In genomic region chr4:47835489-47835888, GRCh38 we compare ENCODE assay signal across 14 cellular contexts. TPM values are rescaled to one million over a fixed set of nuclear protein-coding genes. Genes with fewer than 3 reads are reported as not detected.
DNase-seq lines count a peak whose midpoint lies in the region; ATAC-seq and TF ChIP-seq lines count a peak whose summit lies in the region.
"Had no signal": no experiment of that assay in that cellular context is flagged by ENCODE, and none has a peak within 500 bp of the region (broad histone marks: within the 10 kb centered on the region; RNA-seq: fewer than 3 reads in every experiment).

No MANE protein-coding gene starts in this region.

- no peak overlapping the region; the same call in 1 of the 2 replicates for H3K56ac ChIP-seq in IMR-90 (ENCODE audit: extremely low read depth, insufficient read depth, low read length)

- H3K9me3 Mint-ChIP-seq in naive thymus-derived CD4-positive, alpha-beta T cell: peaks cover 0 to 8% (median 0%) of the 10 kb centered on the region in 11 donors

- TF ChIP-seq POLR2A in IMR-90 (IDR thresholded peaks at IDR 0.05; ENCODE audit: low read depth, low read length) (no peak), vagina (IDR thresholded peaks at IDR 0.05) (no peak)

- no peak overlapping the region for H2BK15ac ChIP-seq in IMR-90 (ENCODE audit: low read depth, low read length)

- H3K27me3 ChIP-seq in DND-41 (ENCODE audit: insufficient read depth, low read length, poor library complexity) (peaks cover 9% of the 10 kb centered on the region), IMR-90 (ENCODE audit: control insufficient read depth, insufficient read depth, low read length) (no peaks in the 10 kb centered on the region), vagina (no peaks in the 10 kb centered on the region)
- no peaks in the 10 kb centered on the region for H3K27me3 ChIP-seq in naive thymus-derived CD4-positive, alpha-beta T cell (ENCODE audit: control insufficient read depth in 2 of 2, insufficient read depth in 2 of 2, low read length in 2 of 2)

- peaks cover 5 to 33% (median 24%) of the 10 kb centered on the region in 7 donors for H3K4me1 Mint-ChIP-seq in naive thymus-derived CD4-positive, alpha-beta T cell

- H3K4me1 ChIP-seq in DND-41 (ENCODE audit: insufficient read depth, low read length): peaks cover 29% of the 10 kb centered on the region
- H3K4me1 ChIP-seq in IMR-90 (ENCODE audit: control insufficient read depth, insufficient read depth, low read length): peaks cover 10% of the 10 kb centered on the region
- peaks cover 6% of the 10 kb centered on the region in 2 donors for H3K4me1 ChIP-seq in naive thymus-derived CD4-positive, alpha-beta T cell (ENCODE audit: control insufficient read depth in 2 of 2, insufficient read depth in 2 of 2, low read length in 2 of 2)
- H3K4me1 ChIP-seq in vagina: peaks cover 35% of the 10 kb centered on the region

- CTCF ChIA-PET in IMR-90 (lab: Yijun Ruan, JAX): interaction anchor here (0.6 to 1.5 kb wide), 3 partner anchors 17 to 305 kb away, joined by 3 to 7 read pairs (median 3); no protein-coding TSS in a partner anchor
- CTCF ChIA-PET in naive thymus-derived CD4-positive, alpha-beta T cell (lab: Charles Lee): no interaction called here

- H3K4me3 ChIP-seq in DND-41 (ENCODE audit: low read depth in 1 of 2, low read length in 2 of 2) (peak overlapping the region in 1 of 2 experiments; percentile 84; a peak in 2 of 4 replicates), IMR-90 (ENCODE audit: insufficient read depth, low read depth, low read length) (no peak overlapping the region), vagina (no peak overlapping the region)
- H3K4me3 ChIP-seq in naive thymus-derived CD4-positive, alpha-beta T cell (ENCODE audit: low read length): no peak overlapping the region

- H4K5ac ChIP-seq in IMR-90 (ENCODE audit: low read depth, low read length): no peak overlapping the region

- no peaks in the 10 kb centered on the region for H3K79me2 ChIP-seq in DND-41 (ENCODE audit: insufficient read depth, low read length)

- no peak for DNase-seq in DND-41
- peak; percentile 29 for DNase-seq in IMR-90
- peak; percentile 19 for DNase-seq in astrocyte of the hippocampus (ENCODE audit: low read depth, low spot score)
- DNase-seq in naive thymus-derived CD4-positive, alpha-beta T cell: no peak
- DNase-seq in ureter (ENCODE audit: low spot score): no peak
- DNase-seq in vagina (ENCODE audit: extremely low spot score in 2 of 2): no peak
- DNase-seq: activated naive CD4-positive, alpha-beta T cell treated with Interleukin-2 at 50 U/mL for 16 hours; esophagus squamous epithelium; NCI-H187; NCI-H69 had no signal

- ATAC-seq in DND-41 (ENCODE audit: insufficient read depth, low read depth): no peak
- ATAC-seq in IMR-90 (ENCODE audit: low read depth): no peak
- ATAC-seq in naive thymus-derived CD4-positive, alpha-beta T cell: no peak
- ATAC-seq in HG03432 (IDR thresholded peaks at IDR 0.05; ENCODE audit: unreplicated experiment): no peak
- ATAC-seq: HepG2 had no signal

- no peak overlapping the region for H3K9ac ChIP-seq in DND-41 (ENCODE audit: low read depth, low read length)
- H3K9ac ChIP-seq in IMR-90 (ENCODE audit: low read depth, low read length): no peak overlapping the region

- H3K36me3 ChIP-seq in DND-41 (ENCODE audit: insufficient read depth, low read length) (no peaks in the 10 kb centered on the region), IMR-90 (ENCODE audit: control insufficient read depth, insufficient read depth, low read length) (no peaks in the 10 kb centered on the region), vagina (no peaks in the 10 kb centered on the region)
- no peaks in the 10 kb centered on the region for H3K36me3 ChIP-seq in naive thymus-derived CD4-positive, alpha-beta T cell (ENCODE audit: control insufficient read depth in 2 of 3, insufficient read depth in 3 of 3, low read length in 3 of 3)
- H3K36me3 ChIP-seq: esophagus squamous epithelium had no signal

- 0 out of 2 replicates have a peak overlapping the region, but pooled peaks have one; percentile 11 for H3K14ac ChIP-seq in IMR-90 (replicated peaks; ENCODE audit: low read depth, low read length)

- H3K27ac ChIP-seq in DND-41 (ENCODE audit: low read length): no peak overlapping the region
- H3K27ac ChIP-seq in IMR-90 (ENCODE audit: insufficient read depth, low read length): no peak overlapping the region
- H3K27ac ChIP-seq in naive thymus-derived CD4-positive, alpha-beta T cell (ENCODE audit: low read depth, low read length): no peak overlapping the region
- H3K27ac ChIP-seq in vagina: no peak overlapping the region
- H3K27ac ChIP-seq: coronary artery, esophagus squamous epithelium, RWPE1 had no signal

- H3K23ac ChIP-seq in IMR-90 (ENCODE audit: low read depth, low read length): no peak overlapping the region

- dilution Hi-C loops in IMR-90 (cut with HindIII; ENCODE audit: low sequenced_read_pairs, unreplicated experiment): no loop called here

- intact Hi-C loops in IMR-90 (cut with micrococcal nuclease): loop anchor here (5.0 kb wide), 1 partner anchor 77 kb away; the partner anchor contains the start of gene NFXL1
- intact Hi-C loops in naive thymus-derived CD4-positive, alpha-beta T cell (cut with micrococcal nuclease): loop anchor here (5.0 kb wide), 4 partner anchors 77 to 437 kb away; partner anchors contain the start of gene NFXL1 (in 1 of the 2)
- intact Hi-C loops in vagina (cut with DNase I): no loop called here

- H3K4ac ChIP-seq in IMR-90 (ENCODE audit: low read depth, low read length): no peak overlapping the region

- no peaks in the 10 kb centered on the region for H3K79me1 ChIP-seq in IMR-90 (ENCODE audit: low read depth in 1 of 2, low read length in 2 of 2)

- no peak overlapping the region for H2BK20ac ChIP-seq in IMR-90 (ENCODE audit: low read depth, low read length)

- no peak overlapping the region for H4K91ac ChIP-seq in IMR-90 (ENCODE audit: insufficient read depth, low read depth, low read length)

- H3K27me3 Mint-ChIP-seq in naive thymus-derived CD4-positive, alpha-beta T cell: peaks cover 0 to 51% (median 11%) of the 10 kb centered on the region in 5 donors

- no TSS peak for BruUV-seq in IMR-90 (replicated peaks; lab: Mats Ljungman, UMichigan)

- H4K20me1 ChIP-seq in DND-41 (ENCODE audit: insufficient read depth, low read length): peaks cover 4% of the 10 kb centered on the region
- no peaks in the 10 kb centered on the region for H4K20me1 ChIP-seq in IMR-90 (ENCODE audit: insufficient read depth, low read length)

- no peak overlapping the region for H3K18ac ChIP-seq in IMR-90 (ENCODE audit: low read depth, low read length)

- WGBS in IMR-90 (ENCODE audit: extremely low coverage in 2 of 2, insufficient read length in 1 of 2), 2 experiments: no CpG with 5 or more reads among the region's 2 CpGs

- POLR2A ChIA-PET in IMR-90 (lab: Charles Lee; ENCODE audit: unreplicated experiment): no interaction called here
- POLR2A ChIA-PET in naive thymus-derived CD4-positive, alpha-beta T cell (lab: Charles Lee): no interaction called here

- H3K9me1 ChIP-seq in IMR-90 (ENCODE audit: insufficient read depth, low read length): peaks cover 3% of the 10 kb centered on the region; the same call in 1 of the 2 replicates

- H2AK5ac ChIP-seq in IMR-90 (ENCODE audit: low read depth, low read length): no peak overlapping the region

- no peaks in the 10 kb centered on the region for H3K9me3 ChIP-seq in DND-41 (ENCODE audit: insufficient read depth, low read length, severe bottlenecking)
- no peaks in the 10 kb centered on the region for H3K9me3 ChIP-seq in IMR-90 (ENCODE audit: control insufficient read depth, insufficient read depth, low read length)
- no peaks in the 10 kb centered on the region for H3K9me3 ChIP-seq in naive thymus-derived CD4-positive, alpha-beta T cell (ENCODE audit: control insufficient read depth in 2 of 3, low read length in 3 of 3)
- no peaks in the 10 kb centered on the region for H3K9me3 ChIP-seq in vagina
- H3K9me3 ChIP-seq: esophagus squamous epithelium had no signal

- peak overlapping the region in 1 of 9 donors; percentile 75 for H3K27ac Mint-ChIP-seq in naive thymus-derived CD4-positive, alpha-beta T cell

- no peak overlapping the region for H2AK9ac ChIP-seq in IMR-90 (replicated peaks; ENCODE audit: low read depth, low read length, poor library complexity)

- TF ChIP-seq RAD21 in IMR-90 (IDR thresholded peaks at IDR 0.05; ENCODE audit: low read length): no peak

- peak overlapping the region in 9 of 10 donors; percentile 1 to 91 (median 87) for H3K4me3 Mint-ChIP-seq in naive thymus-derived CD4-positive, alpha-beta T cell

- no peak overlapping the region for H2BK120ac ChIP-seq in IMR-90 (ENCODE audit: low read depth, low read length)

- peaks cover 0 to 3% (median 0%) of the 10 kb centered on the region in 5 donors for H3K36me3 Mint-ChIP-seq in naive thymus-derived CD4-positive, alpha-beta T cell

- H4K8ac ChIP-seq in IMR-90 (ENCODE audit: low read depth in 2 of 2, low read length in 2 of 2): no peak overlapping the region

- TF ChIP-seq CTCF in DND-41 (IDR thresholded peaks at IDR 0.05; ENCODE audit: borderline replicate concordance, extremely low read depth, low read length, poor library complexity, severe bottlenecking) (no peak), IMR-90 (conservative IDR thresholded peaks at IDR 0.05; ENCODE audit: low read depth, low read length) (no peak), vagina (IDR thresholded peaks at IDR 0.05) (no peak)

- in situ Hi-C loops in IMR-90 (cut with MboI; ENCODE audit: low sequenced_read_pairs): loop anchor here (10.0 kb wide), 1 partner anchor 131 kb away; no protein-coding TSS in a partner anchor

- no peak overlapping the region for H2BK5ac ChIP-seq in IMR-90 (ENCODE audit: low read depth, low read length, poor library complexity, severe bottlenecking)

- peak overlapping the region; percentile 100 for H3K4me2 ChIP-seq in DND-41 (ENCODE audit: insufficient read depth, low read length)
- no peak overlapping the region for H3K4me2 ChIP-seq in IMR-90 (ENCODE audit: low read depth, low read length)

- peak overlapping the region; percentile 95; the same call in 1 of the 2 replicates for H2AFZ ChIP-seq in DND-41 (ENCODE audit: low read depth, low read length)
- H2AFZ ChIP-seq in IMR-90 (replicated peaks; ENCODE audit: low read length, poor library complexity): no peak overlapping the region

RNA-seq across cellular contexts. Expression of gene CORIN, which starts 2.4 kb away (rescaled TPM):
- total RNA-seq in IMR-90 (2012; rRNA removed) (15.6 and 20.3 TPM in 2 replicates), ureter (25.0 TPM), vagina (5.4 TPM)
- polyA plus RNA-seq in IMR-90 (2012; rRNA removed): 19.2 and 24.7 TPM in 2 replicates
- 12.7 and 13.8 TPM in 2 replicates for polyA plus RNA-seq in IMR-90 (2012; cell fraction: cytosol; rRNA removed)
- 9.0 and 31.6 TPM in 2 replicates for polyA plus RNA-seq in IMR-90 (2012; cell fraction: nucleus; rRNA removed; ENCODE audit: low replicate concordance)
- under 1 TPM in 2 of 5 experiments, not detected in 3; 0.08 to 0.19 TPM for total RNA-seq in naive thymus-derived CD4-positive, alpha-beta T cell
- under 1 TPM in 1 of 2 donors, not detected in 1; 0.07 TPM for polyA plus RNA-seq in naive thymus-derived CD4-positive, alpha-beta T cell

Comparison
In these comparisons a context has a peak if more than half of its experiments do, and no peak if none do; other contexts are left out.
1. DNase-seq: peak in IMR-90 (single experiment) and astrocyte of the hippocampus (single experiment); none in DND-41 (single experiment), naive thymus-derived CD4-positive, alpha-beta T cell (0 of 9), ureter (single experiment) and vagina (0 of 2).